8 cellular contexts compared by ENCODE assay signal in genomic region chr19:47230122-47230920, GRCh38. TPM values are rescaled to one million over a fixed set of nuclear protein-coding genes. Genes with fewer than 3 reads are reported as not detected.
DNase-seq lines count a peak whose midpoint lies in the region; ATAC-seq, FAIRE-seq and TF ChIP-seq lines count a peak whose summit lies in the region.

No MANE protein-coding gene starts in this region.

- H3K79me1 ChIP-seq in H1 (ENCODE audit: low read depth, low read length) = peaks cover 16% of the 10 kb centered on the region

- peak overlapping the region; percentile 9 for H4K8ac ChIP-seq in H1 (ENCODE audit: extremely low read depth, insufficient read depth, low read length)

- H3K4me1 ChIP-seq in KMS-11 (ENCODE audit: low read depth, poor library complexity, severe bottlenecking) = peaks cover 47% of the 10 kb centered on the region
- peaks cover 17 to 37% (median 25%) of the 10 kb centered on the region in 4 experiments for H3K4me1 ChIP-seq in H1 (replicated peaks in 1 of 4; ENCODE audit: control insufficient read depth in 3 of 4, insufficient read depth in 4 of 4, low read length in 3 of 4)
- peaks cover 23% of the 10 kb centered on the region for H3K4me1 ChIP-seq in mesodermal cell (ENCODE audit: control insufficient read depth, insufficient read depth, low read length, poor library complexity, severe bottlenecking)

- H3K4me2 ChIP-seq in KMS-11 (peak overlapping the region; percentile 97), H1 (ENCODE audit: insufficient read depth in 1 of 2, low read depth in 2 of 2, low read length in 2 of 2) (peak overlapping the region; percentile 94 to 98)

- peak overlapping the region; percentile 73 for H4K91ac ChIP-seq in H1 (replicated peaks; ENCODE audit: insufficient read length, low read length)

- peak overlapping the region; percentile 96 for H2AK5ac ChIP-seq in H1 (ENCODE audit: low read depth, low read length)

- CTCF ChIA-PET in activated CD4-positive, alpha-beta memory T cell treated with anti-CD3 and anti-CD28 coated beads for 36 hours (lab: Charles Lee) = interaction anchor here (0.8 to 8.0 kb wide), 3 partner anchors 15 to 72 kb away, joined by 3 to 141 read pairs (median 6); no protein-coding TSS in a partner anchor
- CTCF ChIA-PET in H1 (lab: Charles Lee; ENCODE audit: partially characterized antibody) = interaction anchor here (0.6 to 11.9 kb wide), 3 partner anchors 14 to 34 kb away, joined by 3 to 152 read pairs (median 15); no protein-coding TSS in a partner anchor

- TF ChIP-seq EP300 in H1 (IDR thresholded peaks at IDR 0.05; ENCODE audit: borderline replicate concordance in 1 of 2, low read depth in 2 of 2, low read length in 2 of 2) = peak in 1 of 2 experiments; percentile 28; a peak in 1 of 3 replicates

- H3K9me3 ChIP-seq in H1 (ENCODE audit: insufficient read depth in 2 of 2, low read depth in 1 of 2, low read length in 1 of 2) = no peaks in the 10 kb centered on the region
- no peaks in the 10 kb centered on the region for H3K9me3 ChIP-seq in mesodermal cell (ENCODE audit: control insufficient read depth, low read length)

- peak; percentile 20 to 45; a peak in 3 of 4 replicates for TF ChIP-seq RAD21 in H1 (IDR thresholded peaks at IDR 0.05 in 1 of 2, conservative IDR thresholded peaks at IDR 0.05 in 1 of 2; ENCODE audit: low read depth in 2 of 2, low read length in 2 of 2)

- no peak overlapping the region for H3K23ac ChIP-seq in H1 (ENCODE audit: insufficient read length)

- H3K23me2 ChIP-seq in H1 (ENCODE audit: low read depth, low read length) = peaks cover 35% of the 10 kb centered on the region

- no peak for TF ChIP-seq POLR2A in H1 (IDR thresholded peaks at IDR 0.05; ENCODE audit: control extremely low read depth in 1 of 2, low read depth in 2 of 2, low read length in 2 of 2)

- no peak overlapping the region for H2BK120ac ChIP-seq in H1 (replicated peaks; ENCODE audit: low read depth, low read length)

- H3K9ac ChIP-seq in KMS-11 = peak overlapping the region; percentile 44; the same call in 1 of the 2 replicates
- H3K9ac ChIP-seq in H1 (replicated peaks in 1 of 4; ENCODE audit: extremely low read depth in 1 of 4, low read depth in 3 of 4, low read length in 3 of 4) = peak overlapping the region; percentile 69 to 77 (median 73)

- H3K36me3 Mint-ChIP-seq in activated CD4-positive, alpha-beta memory T cell treated with anti-CD3 and anti-CD28 coated beads for 36 hours = peaks cover 3% of the 10 kb centered on the region

- no peak overlapping the region for H2BK20ac ChIP-seq in H1 (ENCODE audit: low read length)

- no peak for ATAC-seq in GM18861 (IDR thresholded peaks at IDR 0.05; ENCODE audit: unreplicated experiment)
- no peak for ATAC-seq in GM19328 (IDR thresholded peaks at IDR 0.05; ENCODE audit: unreplicated experiment)

- H2BK5ac ChIP-seq in H1 (ENCODE audit: low read depth, low read length) = peak overlapping the region; percentile 98; the same call in 1 of the 2 replicates

- POLR2A ChIA-PET in activated CD4-positive, alpha-beta memory T cell treated with anti-CD3 and anti-CD28 coated beads for 36 hours (lab: Charles Lee) = interaction anchor here (1.1 kb wide), 1 partner anchor 14 kb away, joined by 5 read pairs; no protein-coding TSS in a partner anchor
- POLR2A ChIA-PET in H1 (lab: Charles Lee; ENCODE audit: partially characterized antibody) = no interaction called here

- peaks cover 28% of the 10 kb centered on the region for H3K4me1 Mint-ChIP-seq in activated CD4-positive, alpha-beta memory T cell treated with anti-CD3 and anti-CD28 coated beads for 36 hours (ENCODE audit: low read depth)

- TF ChIP-seq CTCF in GM12873 (IDR thresholded peaks at IDR 0.05; ENCODE audit: insufficient read depth, low read depth, low read length, missing control alignments) (peak; percentile 73), KMS-11 (conservative IDR thresholded peaks at IDR 0.05; ENCODE audit: low read depth, low read length) (peak; percentile 71), H1 (IDR thresholded peaks at IDR 0.05; ENCODE audit: control extremely low read depth in 1 of 3, insufficient read depth in 1 of 3, low read depth in 1 of 3, low read length in 3 of 3) (peak; percentile 64 to 75 (median 67))

- peak; percentile 85 for DNase-seq in activated CD4-positive, alpha-beta memory T cell treated with anti-CD3 and anti-CD28 coated beads for 36 hours
- peak in 1 of 2 experiments; percentile 93 for DNase-seq in H1 (ENCODE audit: low read depth in 1 of 2, low spot score in 2 of 2)
- peak; percentile 68 to 73 for DNase-seq in stimulated activated CD8-positive, alpha-beta memory T cell treated with anti-CD3 and anti-CD28 coated beads, Interleukin-2, amount 100 ng/mL, for 48 hours (ENCODE audit: low read depth in 2 of 2)

- H3K9me3 Mint-ChIP-seq in activated CD4-positive, alpha-beta memory T cell treated with anti-CD3 and anti-CD28 coated beads for 36 hours = no peaks in the 10 kb centered on the region

- no peak overlapping the region for H3K27ac Mint-ChIP-seq in activated CD4-positive, alpha-beta memory T cell treated with anti-CD3 and anti-CD28 coated beads for 36 hours

- FAIRE-seq in H1 (lab: Jason Lieb, UNC) = no peak

- peak overlapping the region; percentile 88; the same call in 1 of the 2 replicates for H2BK15ac ChIP-seq in H1 (ENCODE audit: low read length)

- peaks cover 6% of the 10 kb centered on the region; the same call in 1 of the 2 replicates for H3K27me3 ChIP-seq in KMS-11 (ENCODE audit: insufficient read depth, low read depth)
- H3K27me3 ChIP-seq in H1 (replicated peaks in 1 of 4; ENCODE audit: control insufficient read depth in 3 of 4, extremely low read depth in 1 of 4, insufficient read depth in 3 of 4, low read length in 3 of 4) = no peaks in the 10 kb centered on the region; a peak in 1 of 7 replicates

- peak overlapping the region; percentile 48; the same call in 1 of the 2 replicates for H3K18ac ChIP-seq in H1 (ENCODE audit: extremely low read depth, low read length)

- peak overlapping the region; percentile 58 for H4K5ac ChIP-seq in H1 (ENCODE audit: insufficient read length, low read depth, low read length)

- peak overlapping the region; percentile 84; the same call in 1 of the 2 replicates for H2BK12ac ChIP-seq in H1 (ENCODE audit: low read depth, low read length)

- H3K27ac ChIP-seq in KMS-11 = peak overlapping the region; percentile 44; the same call in 1 of the 2 replicates
- H3K27ac ChIP-seq in H1 (ENCODE audit: low read depth, low read length) = peak overlapping the region; percentile 48; the same call in 1 of the 2 replicates
- H3K27ac ChIP-seq in mesodermal cell (ENCODE audit: low read depth, low read length, severe bottlenecking) = peak overlapping the region; percentile 45

- peak overlapping the region; percentile 48 for H3K4me3 Mint-ChIP-seq in activated CD4-positive, alpha-beta memory T cell treated with anti-CD3 and anti-CD28 coated beads for 36 hours

- H3K79me2 ChIP-seq in KMS-11 (ENCODE audit: insufficient read depth, low read depth) (no peaks in the 10 kb centered on the region), H1 (ENCODE audit: control insufficient read depth in 1 of 2, insufficient read depth in 2 of 2, low read length in 2 of 2) (peaks cover 5 to 32% of the 10 kb centered on the region in 2 experiments; a peak in 2 of 4 replicates)

- no peaks in the 10 kb centered on the region for H3K27me3 Mint-ChIP-seq in activated CD4-positive, alpha-beta memory T cell treated with anti-CD3 and anti-CD28 coated beads for 36 hours

- no peaks in the 10 kb centered on the region for H4K20me1 ChIP-seq in KMS-11 (ENCODE audit: insufficient read depth)
- H4K20me1 ChIP-seq in H1 (replicated peaks in 1 of 2; ENCODE audit: control insufficient read depth in 1 of 2, insufficient read depth in 2 of 2, low read length in 2 of 2) = peaks cover 14 to 18% of the 10 kb centered on the region in 2 experiments

- H3K36me3 ChIP-seq in KMS-11 (ENCODE audit: insufficient read depth) = no peaks in the 10 kb centered on the region
- H3K36me3 ChIP-seq in H1 (ENCODE audit: control insufficient read depth in 2 of 4, insufficient read depth in 4 of 4, low read length in 3 of 4) = no peaks in the 10 kb centered on the region
- H3K36me3 ChIP-seq in mesodermal cell (ENCODE audit: control insufficient read depth, insufficient read depth, low read length) = peaks cover 4% of the 10 kb centered on the region

- H3K4ac ChIP-seq in H1 (replicated peaks; ENCODE audit: insufficient read length, low read depth, low read length) = peak overlapping the region; percentile 1

- H2AFZ ChIP-seq in KMS-11 (ENCODE audit: low read depth) (peak overlapping the region; percentile 54; the same call in 1 of the 2 replicates), H1 (ENCODE audit: low read length) (no peak overlapping the region)

- H3K14ac ChIP-seq in H1 (ENCODE audit: insufficient read length) = no peak overlapping the region

- intact Hi-C loops in activated CD4-positive, alpha-beta memory T cell treated with anti-CD3 and anti-CD28 coated beads for 36 hours (cut with micrococcal nuclease) = no loop called here

- H3K4me3 ChIP-seq in KMS-11 (IDR thresholded peaks at IDR 0.05; ENCODE audit: insufficient read depth, low read depth, low read length) (no peak overlapping the region), H1 (ENCODE audit: extremely low read depth in 1 of 4, insufficient read depth in 2 of 4, low read depth in 3 of 4, low read length in 4 of 4) (peak overlapping the region; percentile 78 to 99 (median 89)), mesodermal cell (ENCODE audit: extremely low read depth, insufficient read depth, low read length, poor library complexity, severe bottlenecking) (peak overlapping the region; percentile 99)

- no peak overlapping the region for H3K56ac ChIP-seq in H1 (replicated peaks; ENCODE audit: insufficient read length, low read depth, low read length)

- 2% methylated on average over 50 of the region's 82 CpGs; no CpG with 5 or more reads in 1 of the 2 experiments for WGBS in H1 (ENCODE audit: extremely low coverage in 1 of 2, insufficient coverage in 1 of 2, insufficient read length in 1 of 2, insufficient replicate concordance in 2 of 2, low coverage in 1 of 2, low lambda C conversion rate in 2 of 2, missing lambda C conversion rate in 1 of 2), 2 experiments
- 0 to 1% methylated on average over 24 to 38 of the region's 82 CpGs for WGBS in mesodermal cell (ENCODE audit: insufficient coverage in 2 of 2), 2 experiments

RNA-seq across cellular contexts. Expression of gene BBC3, which starts 0.7 kb away (rescaled TPM):
- total RNA-seq in activated CD4-positive, alpha-beta memory T cell treated with anti-CD3 and anti-CD28 coated beads for 36 hours = 10 to 100 TPM; 13.8 to 14.6 TPM
- 21.6 and 23.3 TPM in 2 replicates for total RNA-seq in H1 (2021; fragmentation: NEBNext Ultra II Directional; extraction: Animal tissue kit (Norgen Biotek cat#: 25700))
- 13.2 and 26.4 TPM in 2 replicates for polyA plus RNA-seq in H1 (2011; rRNA removed)
- polyA plus RNA-seq in H1 (2011; cell fraction: cytosol; rRNA removed) = 17.9 TPM
- 24.4 TPM for polyA plus RNA-seq in H1 (2011; cell fraction: nucleus; rRNA removed)
- polyA plus RNA-seq in H1 (2012, experiment 1 of 2) = 21.4 to 25.1 TPM (median 23.4 TPM) in 4 replicates
- 18.5 TPM for polyA plus RNA-seq in H1 (2012, experiment 2 of 2)
- 7.7 TPM for polyA plus RNA-seq in H1 (2013, experiment 1 of 2)
- polyA plus RNA-seq in H1 (2013, experiment 2 of 2) = 7.8 TPM
- 3.1 and 5.8 TPM in 2 replicates for polyA minus RNA-seq in H1 (2011; rRNA and poly(A)+ RNA removed)
- polyA minus RNA-seq in H1 (2011; cell fraction: cytosol; rRNA and poly(A)+ RNA removed) = 18.3 TPM
- 17.6 TPM for polyA minus RNA-seq in H1 (2011; cell fraction: nucleus; rRNA and poly(A)+ RNA removed)
- 35.3 TPM for polyA plus RNA-seq in mesodermal cell (2013, experiment 1 of 2)
- polyA plus RNA-seq in mesodermal cell (2013, experiment 2 of 2) = 24.8 TPM

RNA-seq across cellular contexts. Expression of gene CCDC9, which starts 26.0 kb away (rescaled TPM):
- 10 to 100 TPM; 32.7 to 39.1 TPM for total RNA-seq in activated CD4-positive, alpha-beta memory T cell treated with anti-CD3 and anti-CD28 coated beads for 36 hours
- total RNA-seq in H1 (2021; fragmentation: NEBNext Ultra II Directional; extraction: Animal tissue kit (Norgen Biotek cat#: 25700)) = 25.7 and 29.8 TPM in 2 replicates
- polyA plus RNA-seq in H1 (2011; rRNA removed) = 3.7 and 7.0 TPM in 2 replicates
- polyA plus RNA-seq in H1 (2011; cell fraction: cytosol; rRNA removed) = 8.7 TPM
- 11.6 TPM for polyA plus RNA-seq in H1 (2011; cell fraction: nucleus; rRNA removed)
- polyA plus RNA-seq in H1 (2012, experiment 1 of 2) = 18.0 to 31.1 TPM (median 28.0 TPM) in 4 replicates
- 17.9 TPM for polyA plus RNA-seq in H1 (2012, experiment 2 of 2)
- 13.5 TPM for polyA plus RNA-seq in H1 (2013, experiment 1 of 2)
- 12.8 TPM for polyA plus RNA-seq in H1 (2013, experiment 2 of 2)
- polyA minus RNA-seq in H1 (2011; rRNA and poly(A)+ RNA removed) = 2.9 and 3.3 TPM in 2 replicates
- polyA minus RNA-seq in H1 (2011; cell fraction: cytosol; rRNA and poly(A)+ RNA removed) = 4.3 TPM
- 5.3 TPM for polyA minus RNA-seq in H1 (2011; cell fraction: nucleus; rRNA and poly(A)+ RNA removed)
- 24.1 TPM for polyA plus RNA-seq in mesodermal cell (2013, experiment 1 of 2)
- polyA plus RNA-seq in mesodermal cell (2013, experiment 2 of 2) = 20.9 TPM

RNA-seq across cellular contexts. Expression of gene INAFM1, which starts 44.4 kb away (rescaled TPM):
- 10 to 100 TPM; 12.4 to 13.7 TPM for total RNA-seq in activated CD4-positive, alpha-beta memory T cell treated with anti-CD3 and anti-CD28 coated beads for 36 hours
- 3.4 and 4.4 TPM in 2 replicates for total RNA-seq in H1 (2021; fragmentation: NEBNext Ultra II Directional; extraction: Animal tissue kit (Norgen Biotek cat#: 25700))
- polyA plus RNA-seq in H1 (2011; rRNA removed) = 2.6 and 3.9 TPM in 2 replicates
- polyA plus RNA-seq in H1 (2011; cell fraction: cytosol; rRNA removed) = 1.9 TPM
- 4.5 TPM for polyA plus RNA-seq in H1 (2011; cell fraction: nucleus; rRNA removed)
- 3.1 to 5.1 TPM (median 4.6 TPM) in 4 replicates for polyA plus RNA-seq in H1 (2012, experiment 1 of 2)
- polyA plus RNA-seq in H1 (2012, experiment 2 of 2) = 1.00 TPM
- 4.0 TPM for polyA plus RNA-seq in H1 (2013, experiment 1 of 2)
- polyA plus RNA-seq in H1 (2013, experiment 2 of 2) = 4.1 TPM
- polyA minus RNA-seq in H1 (2011; rRNA and poly(A)+ RNA removed) = 0.59 TPM in 1 of 2 replicates, not detected in the other
- 1.2 TPM for polyA minus RNA-seq in H1 (2011; cell fraction: cytosol; rRNA and poly(A)+ RNA removed)
- polyA minus RNA-seq in H1 (2011; cell fraction: nucleus; rRNA and poly(A)+ RNA removed) = 1.9 TPM
- polyA plus RNA-seq in mesodermal cell (2013, experiment 1 of 2) = 19.6 TPM
- polyA plus RNA-seq in mesodermal cell (2013, experiment 2 of 2) = 15.4 TPM
